Comparison of ENCODE assay signal across 35 cellular contexts in the genomic region with DNA sequence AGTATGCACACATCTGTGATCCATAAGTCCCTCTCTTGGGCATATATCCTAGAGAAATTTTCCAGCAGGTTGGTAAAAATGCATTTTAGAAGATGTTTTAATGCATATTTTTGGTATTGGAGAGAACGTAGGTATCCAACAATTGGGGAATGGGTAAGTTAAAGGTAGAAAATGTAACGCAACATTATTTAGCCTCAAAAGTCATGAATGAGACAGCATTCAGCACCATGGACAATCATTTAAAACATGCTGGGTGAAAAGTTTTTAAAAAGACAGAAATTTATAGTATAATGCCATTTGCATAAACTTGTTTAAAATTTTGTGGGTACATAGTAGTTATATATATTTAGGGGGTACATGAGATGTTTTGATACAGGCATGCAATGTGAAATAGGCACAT.
"Had no signal": no experiment of that assay in that cellular context is flagged by ENCODE, and none has a peak within 500 bp of the region (broad histone marks: within the 10 kb centered on the region; RNA-seq: fewer than 3 reads in every experiment).

No MANE protein-coding gene starts in this region.

- H3K4me3 ChIP-seq: MG63 had no signal

- H3K9me3 ChIP-seq: MG63 had no signal

- DNase-seq: Kasumi-1, MG63, MM.1S, MV-4-11, NCI-H1048, NCI-H1092, NCI-H1092 treated with DMSO at 0.1 percent for 48 hours, NCI-H1105, NCI-H1105 treated with DMSO at 0.1 percent for 48 hours, NCI-H1417 treated with DMSO at 0.1 percent for 48 hours, NCI-H1436, NCI-H1436 treated with DMSO at 0.1 percent for 48 hours, NCI-H146, NCI-H1694, NCI-H1694 treated with DMSO at 0.1 percent for 48 hours, NCI-H187, NCI-H187 treated with DMSO at 0.1 percent for 48 hours, NCI-H1930, NCI-H2029, NCI-H2029 treated with DMSO at 0.1 percent for 48 hours, NCI-H2081, NCI-H2081 treated with DMSO at 0.1 percent for 48 hours, NCI-H2107, NCI-H2171, NCI-H2171 treated with DMSO at 0.1 percent for 48 hours, NCI-H2227 treated with DMSO at 0.1 percent for 48 hours, NCI-H226, NCI-H345, NCI-H446, NCI-H446 treated with DMSO at 0.1 percent for 48 hours, NCI-H510A, NCI-H510A treated with DMSO at 0.1 percent for 48 hours, NCI-H524, NCI-H524 treated with DMSO at 0.1 percent for 48 hours, NCI-H526 had no signal

- H3K36me3 ChIP-seq: MG63 had no signal
